9 cellular contexts compared by ENCODE assay signal in the genomic region with DNA sequence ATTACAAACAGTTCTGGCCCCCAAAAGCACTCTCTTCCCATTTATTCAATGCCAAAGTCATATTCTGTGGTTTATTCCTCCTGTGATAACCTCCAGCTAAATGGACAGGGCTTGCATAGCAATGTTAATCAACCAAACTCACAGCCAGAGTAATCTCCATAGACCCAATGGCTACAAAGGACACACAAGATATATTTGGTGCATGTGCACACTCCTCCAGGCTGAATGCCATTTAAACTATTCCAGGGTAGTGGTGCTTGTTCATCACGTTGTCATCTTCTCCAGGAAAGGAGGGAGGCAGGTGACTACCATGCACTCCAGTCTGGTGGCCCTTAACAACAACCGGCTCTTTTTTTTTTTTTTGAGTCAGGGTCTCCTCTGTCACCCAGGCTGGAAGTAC. TPM values are rescaled to one million over a fixed set of nuclear protein-coding genes. Genes with fewer than 3 reads are reported as not detected.
"Had no signal": no experiment of that assay in that cellular context is flagged by ENCODE, and none has a peak within 500 bp of the region (broad histone marks: within the 10 kb centered on the region; RNA-seq: fewer than 3 reads in every experiment).

No MANE protein-coding gene starts in this region.

- H3K4me3 ChIP-seq: GM23248, HAP-1 had no signal

- ATAC-seq: HCT116, HepG2 had no signal

- H3K36me3 ChIP-seq: HAP-1 had no signal

- H3K27ac ChIP-seq: GM23248, HL-60 had no signal

- DNase-seq: GM23248, GOT3, H7, HFFc6 had no signal

- H3K9me3 ChIP-seq: HAP-1 had no signal

RNA-seq across cellular contexts. Expression of a gene that starts 56.8 kb away (rescaled TPM):
- total RNA-seq: GM23248, H4, HFFc6 had no signal
